ENCODE assay signal across 10 cellular contexts in genomic region chrX:68440940-68441339, GRCh38. TPM values are rescaled to one million over a fixed set of nuclear protein-coding genes. Genes with fewer than 3 reads are reported as not detected.
DNase-seq lines count a peak whose midpoint lies in the region; ATAC-seq and TF ChIP-seq lines count a peak whose summit lies in the region.
"Had no signal": no experiment of that assay in that cellular context is flagged by ENCODE, and none has a peak within 500 bp of the region (broad histone marks: within the 10 kb centered on the region; RNA-seq: fewer than 3 reads in every experiment).

No MANE protein-coding gene starts in this region.

- no peak overlapping the region for H3K4me3 Mint-ChIP-seq in GM23338
- H3K4me3 Mint-ChIP-seq in type B pancreatic cell, result no peak overlapping the region

- H3K36me3 ChIP-seq in GM23338 (ENCODE audit: insufficient read depth), result no peaks in the 10 kb centered on the region

- H3K36me3 Mint-ChIP-seq in activated naive CD4-positive, alpha-beta T cell treated with anti-CD3 and anti-CD28 coated beads, Interleukin-2, amount 50 U/mL, for 72 hours, result no peaks in the 10 kb centered on the region
- no peaks in the 10 kb centered on the region for H3K36me3 Mint-ChIP-seq in GM23338 (ENCODE audit: low read depth)
- H3K36me3 Mint-ChIP-seq in type B pancreatic cell, result no peaks in the 10 kb centered on the region

- H3K9me2 ChIP-seq in GM23338 (ENCODE audit: insufficient read depth), result no peaks in the 10 kb centered on the region

- no peak overlapping the region for H3K4me2 ChIP-seq in GM23338

- H3K27ac ChIP-seq in GM23338 (ENCODE audit: low read depth), result no peak overlapping the region
- H3K27ac ChIP-seq: skin epidermis had no signal

- H3K4me1 ChIP-seq in GM23338 (ENCODE audit: insufficient read depth), result no peaks in the 10 kb centered on the region

- H3K4me3 ChIP-seq in fibroblast of mammary gland (ENCODE audit: control insufficient read depth, low read depth, low read length), result no peak overlapping the region
- no peak overlapping the region for H3K4me3 ChIP-seq in GM23338
- H3K4me3 ChIP-seq: skin epidermis had no signal

- no peaks in the 10 kb centered on the region for H4K20me1 ChIP-seq in GM23338 (replicated peaks; ENCODE audit: insufficient read depth)

- H3K27me3 Mint-ChIP-seq in GM23338 (ENCODE audit: insufficient read depth, low read depth, poor library complexity) (no peaks in the 10 kb centered on the region), type B pancreatic cell (no peaks in the 10 kb centered on the region)

- no peaks in the 10 kb centered on the region for H3K79me2 ChIP-seq in GM23338 (replicated peaks; ENCODE audit: insufficient read depth)

- no peaks in the 10 kb centered on the region for H3K4me1 Mint-ChIP-seq in GM23338
- no peaks in the 10 kb centered on the region for H3K4me1 Mint-ChIP-seq in type B pancreatic cell (ENCODE audit: unreplicated experiment)

- H2AFZ ChIP-seq in GM23338, result no peak overlapping the region

- DNase-seq in DMS79 (lab: John Stamatoyannopoulos, UW) (peak; percentile 38), NCI-H524 (lab: John Stamatoyannopoulos, UW) (peak; percentile 37 to 80), fibroblast of mammary gland (ENCODE audit: low read depth) (peak; percentile 70), renal cortical epithelial cell (ENCODE audit: low read depth) (peak; percentile 72), GM23338 (ENCODE audit: low spot score) (no peak), type B pancreatic cell (ENCODE audit: extremely low spot score, unreplicated experiment) (no peak)
- DNase-seq in activated CD4-positive, alpha-beta T cell treated with anti-CD3 and anti-CD28 coated beads for 4 hours, result no peak
- no peak for DNase-seq in activated naive CD4-positive, alpha-beta T cell treated with anti-CD3 and anti-CD28 coated beads, Interleukin-2, amount 50 U/mL, for 72 hours (ENCODE audit: low spot score in 2 of 2)
- DNase-seq: NCI-H1436 had no signal

- no peaks in the 10 kb centered on the region for H3F3A ChIP-seq in GM23338 (replicated peaks; ENCODE audit: low read depth)

- no peaks in the 10 kb centered on the region for H3K9me3 Mint-ChIP-seq in activated naive CD4-positive, alpha-beta T cell treated with anti-CD3 and anti-CD28 coated beads, Interleukin-2, amount 50 U/mL, for 72 hours
- no peaks in the 10 kb centered on the region for H3K9me3 Mint-ChIP-seq in GM23338
- H3K9me3 Mint-ChIP-seq in type B pancreatic cell, result no peaks in the 10 kb centered on the region

- no peak overlapping the region for H3K27ac Mint-ChIP-seq in activated naive CD4-positive, alpha-beta T cell treated with anti-CD3 and anti-CD28 coated beads, Interleukin-2, amount 50 U/mL, for 72 hours
- H3K27ac Mint-ChIP-seq in GM23338 (no peak overlapping the region), type B pancreatic cell (no peak overlapping the region)

- TF ChIP-seq CTCF in fibroblast of mammary gland (conservative IDR thresholded peaks at IDR 0.05; ENCODE audit: control insufficient read depth, insufficient read depth, low read depth, low read length) (no peak), GM23338 (conservative IDR thresholded peaks at IDR 0.05; ENCODE audit: low read depth in 2 of 2) (no peak), type B pancreatic cell (conservative IDR thresholded peaks at IDR 0.05) (no peak)

- H3K27me3 ChIP-seq in GM23338 (ENCODE audit: insufficient read depth), result no peaks in the 10 kb centered on the region

- ATAC-seq in activated naive CD4-positive, alpha-beta T cell treated with anti-CD3 and anti-CD28 coated beads, Interleukin-2, amount 50 U/mL, for 72 hours, result no peak
- ATAC-seq in GM23338, result no peak

TF ChIP-seq in GM23338, 12 proteins besides CTCF, POLR2A, EP300 and RAD21:
- TF ChIP-seq CREB1 (CRISPR knock-in tag; IDR thresholded peaks at IDR 0.05; ENCODE audit: low read depth), result no peak
- TF ChIP-seq STAT1 (IDR thresholded peaks at IDR 0.05; ENCODE audit: unreplicated experiment), result no peak
- TF ChIP-seq ZNF331 (CRISPR knock-in tag; IDR thresholded peaks at IDR 0.05; ENCODE audit: low read depth), result no peak
- TF ChIP-seq, protein P1, sequence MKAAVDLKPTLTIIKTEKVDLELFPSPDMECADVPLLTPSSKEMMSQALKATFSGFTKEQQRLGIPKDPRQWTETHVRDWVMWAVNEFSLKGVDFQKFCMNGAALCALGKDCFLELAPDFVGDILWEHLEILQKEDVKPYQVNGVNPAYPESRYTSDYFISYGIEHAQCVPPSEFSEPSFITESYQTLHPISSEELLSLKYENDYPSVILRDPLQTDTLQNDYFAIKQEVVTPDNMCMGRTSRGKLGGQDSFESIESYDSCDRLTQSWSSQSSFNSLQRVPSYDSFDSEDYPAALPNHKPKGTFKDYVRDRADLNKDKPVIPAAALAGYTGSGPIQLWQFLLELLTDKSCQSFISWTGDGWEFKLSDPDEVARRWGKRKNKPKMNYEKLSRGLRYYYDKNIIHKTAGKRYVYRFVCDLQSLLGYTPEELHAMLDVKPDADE (IDR thresholded peaks at IDR 0.05), result no peak
- no peak for TF ChIP-seq EZH2 (IDR thresholded peaks at IDR 0.05; ENCODE audit: low read depth, unreplicated experiment)
- TF ChIP-seq REST (IDR thresholded peaks at IDR 0.05; ENCODE audit: unreplicated experiment), result no peak

RNA-seq across cellular contexts. Expression of gene OPHN1, which starts 7.6 kb away (rescaled TPM):
- total RNA-seq in renal cortical epithelial cell (12.5 and 13.9 TPM in 2 replicates), type B pancreatic cell (ENCODE audit: low replicate concordance) (5.6 and 7.4 TPM in 2 replicates)
- under 1 TPM in 1 of 2 donors, not detected in 1; 0.06 TPM for total RNA-seq in activated naive CD4-positive, alpha-beta T cell treated with anti-CD3 and anti-CD28 coated beads, Interleukin-2, amount 50 U/mL, for 72 hours
- 3.8 and 3.9 TPM in 2 replicates for total RNA-seq in GM23338 (2014; rRNA removed; shearing (Covaris generic))
- polyA plus RNA-seq in GM23338 (2016; fragmentation: Nextera tagmentation; extraction: Ambion mirVana), result 2.2 and 2.9 TPM in 2 replicates

RNA-seq across cellular contexts. Expression of gene YIPF6, which starts 57.9 kb away (rescaled TPM):
- total RNA-seq in renal cortical epithelial cell (43.7 and 44.8 TPM in 2 replicates), type B pancreatic cell (ENCODE audit: low replicate concordance) (34.9 and 39.1 TPM in 2 replicates)
- 10 to 100 TPM; 16.3 to 30.6 TPM for total RNA-seq in activated naive CD4-positive, alpha-beta T cell treated with anti-CD3 and anti-CD28 coated beads, Interleukin-2, amount 50 U/mL, for 72 hours
- total RNA-seq in GM23338 (2014; rRNA removed; shearing (Covaris generic)), result 34.6 and 37.1 TPM in 2 replicates
- 26.1 and 40.5 TPM in 2 replicates for polyA plus RNA-seq in GM23338 (2016; fragmentation: Nextera tagmentation; extraction: Ambion mirVana)

Comparison
In these comparisons a context has a peak if more than half of its experiments do, and no peak if none do; other contexts are left out.
1. DNase-seq: peak in DMS79 (single experiment), NCI-H524 (2 of 2), fibroblast of mammary gland (single experiment) and renal cortical epithelial cell (single experiment); none in activated CD4-positive, alpha-beta T cell treated with anti-CD3 and anti-CD28 coated beads for 4 hours (0 of 2), activated naive CD4-positive, alpha-beta T cell treated with anti-CD3 and anti-CD28 coated beads, Interleukin-2, amount 50 U/mL, for 72 hours (0 of 2), GM23338 (single experiment) and type B pancreatic cell (single experiment).